Comparison of ENCODE assay signal across 9 cellular contexts in genomic region chr16:72788269-72788809, GRCh38.
DNase-seq lines count a peak whose midpoint lies in the region; TF ChIP-seq lines count a peak whose summit lies in the region.
"Had no signal": no experiment of that assay in that cellular context is flagged by ENCODE, and none has a peak within 500 bp of the region (broad histone marks: within the 10 kb centered on the region; RNA-seq: fewer than 3 reads in every experiment).

No MANE protein-coding gene starts in this region.

- peak overlapping the region; percentile 8 for H3K23ac ChIP-seq in neuronal stem cell (ENCODE audit: low read depth, low read length, poor library complexity)

- peak overlapping the region; percentile 47 for H3K14ac ChIP-seq in neuronal stem cell (ENCODE audit: low read length)

- H3K36me3 ChIP-seq in HUES64 (ENCODE audit: insufficient read depth, low read length): peaks cover 2% of the 10 kb centered on the region; the same call in 1 of the 2 replicates
- peaks cover 2 to 99% of the 10 kb centered on the region in 2 donors for H3K36me3 ChIP-seq in neuronal stem cell (replicated peaks in 1 of 2; ENCODE audit: control insufficient read depth in 2 of 2, insufficient read depth in 2 of 2, low read length in 2 of 2)

- DNase-seq in AG10803 (ENCODE audit: low read depth): no peak
- no peak for DNase-seq in neuronal stem cell (ENCODE audit: low spot score)
- no peak for DNase-seq in stimulated activated CD4-positive, alpha-beta T cell treated with anti-CD3 and anti-CD28 coated beads, Interleukin-4, amount 100 ng/mL, for 1 hour
- DNase-seq in superior temporal gyrus (ENCODE audit: extremely low spot score): no peak
- no peak for DNase-seq in HuH-7.5 (ENCODE audit: low spot score)
- DNase-seq in hippocampal formation (lab: John Stamatoyannopoulos, UW): no peak
- DNase-seq: GDM1 had no signal

- peak overlapping the region; percentile 29 for H2AK5ac ChIP-seq in neuronal stem cell (ENCODE audit: low read depth, low read length)

- no peak overlapping the region for H2BK12ac ChIP-seq in neuronal stem cell (ENCODE audit: low read length)

- H3K79me1 ChIP-seq in neuronal stem cell (ENCODE audit: low read depth, low read length): no peaks in the 10 kb centered on the region

- H3K9me3 ChIP-seq in HUES64 (ENCODE audit: insufficient read depth, low read depth, low read length): no peaks in the 10 kb centered on the region
- H3K9me3 ChIP-seq in neuronal stem cell (replicated peaks in 1 of 2; ENCODE audit: control insufficient read depth in 2 of 2, insufficient read depth in 1 of 2, low read depth in 1 of 2, low read length in 2 of 2): peaks cover 0 to 11% of the 10 kb centered on the region in 2 donors

- no peak overlapping the region for H2AFZ ChIP-seq in neuronal stem cell (ENCODE audit: low read length)

- peaks cover 10% of the 10 kb centered on the region for H3K27me3 ChIP-seq in HUES64 (ENCODE audit: insufficient read depth, low read length)
- no peaks in the 10 kb centered on the region for H3K27me3 ChIP-seq in neuronal stem cell (ENCODE audit: control insufficient read depth in 3 of 3, insufficient read depth in 3 of 3, low read depth in 1 of 3, low read length in 3 of 3)

- peak overlapping the region; percentile 73 for H3K4me2 ChIP-seq in neuronal stem cell (ENCODE audit: insufficient read depth, low read length, poor library complexity, severe bottlenecking)

- TF ChIP-seq CTCF in AG10803 (conservative IDR thresholded peaks at IDR 0.05; ENCODE audit: low read length): no peak

- no peak overlapping the region for H4K91ac ChIP-seq in neuronal stem cell (ENCODE audit: low read depth, low read length, poor library complexity)

- peak overlapping the region; percentile 67; the same call in 1 of the 2 replicates for H3K4me3 ChIP-seq in AG10803 (ENCODE audit: low read length)
- peak overlapping the region; percentile 60 for H3K4me3 ChIP-seq in HUES64 (ENCODE audit: low read length)
- no peak overlapping the region for H3K4me3 ChIP-seq in neuronal stem cell (ENCODE audit: low read length in 2 of 2)

- 88% methylated on average over 18 of the region's 18 CpGs for WGBS in HUES64
- WGBS in neuronal stem cell (ENCODE audit: extremely low coverage in 2 of 2, insufficient read length in 2 of 2, insufficient replicate concordance in 1 of 2), 2 donors: no CpG with 5 or more reads among the region's 18 CpGs

- H3K4ac ChIP-seq in neuronal stem cell (ENCODE audit: low read length): no peak overlapping the region

- no peak overlapping the region for H2BK120ac ChIP-seq in neuronal stem cell (ENCODE audit: low read depth, low read length)

- H3K27ac ChIP-seq in HUES64 (ENCODE audit: low read depth, low read length): no peak overlapping the region
- peak overlapping the region; percentile 47 for H3K27ac ChIP-seq in cingulate gyrus (ENCODE audit: low read depth, low read length)
- H3K27ac ChIP-seq in neuronal stem cell (replicated peaks; ENCODE audit: low read length): no peak overlapping the region

- no peak overlapping the region for H2BK15ac ChIP-seq in neuronal stem cell (ENCODE audit: low read length)

- H3K18ac ChIP-seq in neuronal stem cell (ENCODE audit: low read length): peak overlapping the region; percentile 94

- no peak overlapping the region for H3K9ac ChIP-seq in HUES64 (ENCODE audit: low read depth, low read length)
- H3K9ac ChIP-seq in neuronal stem cell (ENCODE audit: low read depth, low read length, poor library complexity): peak overlapping the region; percentile 60

- no peak overlapping the region for H4K8ac ChIP-seq in neuronal stem cell (ENCODE audit: low read depth, low read length)

- no peak overlapping the region for H2BK5ac ChIP-seq in neuronal stem cell (ENCODE audit: low read length)

- peaks cover 32% of the 10 kb centered on the region for H3K4me1 ChIP-seq in HUES64 (ENCODE audit: insufficient read depth, low read length)
- H3K4me1 ChIP-seq in neuronal stem cell (ENCODE audit: control insufficient read depth in 2 of 2, insufficient read depth in 1 of 2, low read depth in 1 of 2, low read length in 2 of 2): peaks cover 5 to 14% of the 10 kb centered on the region in 2 donors

Comparison
In these comparisons a context has a peak if more than half of its experiments do, and no peak if none do; other contexts are left out.
1. H3K4me3 ChIP-seq: peak in AG10803 (single experiment) and HUES64 (single experiment); none in neuronal stem cell (0 of 2).